Comparison of ENCODE assay signal across 8 cellular contexts in the genomic region with DNA sequence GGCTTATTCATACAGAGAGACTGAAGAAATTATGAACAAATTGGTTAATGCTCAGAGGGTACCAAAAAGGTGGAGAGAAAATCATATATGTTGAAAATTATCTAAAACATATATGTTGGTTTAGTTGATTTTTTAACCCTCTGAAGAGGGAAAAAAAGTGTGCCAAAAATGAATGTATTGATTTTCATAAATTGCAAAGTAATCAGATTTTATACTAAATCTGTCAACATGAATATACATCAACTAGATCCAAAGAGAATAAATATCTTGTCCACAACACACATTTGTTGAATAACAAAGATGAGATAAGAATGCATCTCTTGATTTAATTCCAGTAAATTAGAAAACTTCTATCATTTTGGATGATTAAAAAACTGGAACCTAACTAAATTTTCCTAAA.
"Had no signal": no experiment of that assay in that cellular context is flagged by ENCODE, and none has a peak within 500 bp of the region (broad histone marks: within the 10 kb centered on the region; RNA-seq: fewer than 3 reads in every experiment).

No MANE protein-coding gene starts in this region.

- H3K4me3 ChIP-seq: GM23338 had no signal

- H3K4me2 ChIP-seq: GM23338, KMS-11 had no signal

- DNase-seq: H9, HCEC 1CT, KBM-7 had no signal

- ATAC-seq: GM23338 had no signal

- H2AFZ ChIP-seq: GM23338 had no signal

- H3K9ac ChIP-seq: KMS-11 had no signal

- FAIRE-seq: H1, H54, HTR-8/SVneo had no signal

- H3K27ac ChIP-seq: KMS-11 had no signal
